ENCODE assay signal across 8 cellular contexts in the genomic region with DNA sequence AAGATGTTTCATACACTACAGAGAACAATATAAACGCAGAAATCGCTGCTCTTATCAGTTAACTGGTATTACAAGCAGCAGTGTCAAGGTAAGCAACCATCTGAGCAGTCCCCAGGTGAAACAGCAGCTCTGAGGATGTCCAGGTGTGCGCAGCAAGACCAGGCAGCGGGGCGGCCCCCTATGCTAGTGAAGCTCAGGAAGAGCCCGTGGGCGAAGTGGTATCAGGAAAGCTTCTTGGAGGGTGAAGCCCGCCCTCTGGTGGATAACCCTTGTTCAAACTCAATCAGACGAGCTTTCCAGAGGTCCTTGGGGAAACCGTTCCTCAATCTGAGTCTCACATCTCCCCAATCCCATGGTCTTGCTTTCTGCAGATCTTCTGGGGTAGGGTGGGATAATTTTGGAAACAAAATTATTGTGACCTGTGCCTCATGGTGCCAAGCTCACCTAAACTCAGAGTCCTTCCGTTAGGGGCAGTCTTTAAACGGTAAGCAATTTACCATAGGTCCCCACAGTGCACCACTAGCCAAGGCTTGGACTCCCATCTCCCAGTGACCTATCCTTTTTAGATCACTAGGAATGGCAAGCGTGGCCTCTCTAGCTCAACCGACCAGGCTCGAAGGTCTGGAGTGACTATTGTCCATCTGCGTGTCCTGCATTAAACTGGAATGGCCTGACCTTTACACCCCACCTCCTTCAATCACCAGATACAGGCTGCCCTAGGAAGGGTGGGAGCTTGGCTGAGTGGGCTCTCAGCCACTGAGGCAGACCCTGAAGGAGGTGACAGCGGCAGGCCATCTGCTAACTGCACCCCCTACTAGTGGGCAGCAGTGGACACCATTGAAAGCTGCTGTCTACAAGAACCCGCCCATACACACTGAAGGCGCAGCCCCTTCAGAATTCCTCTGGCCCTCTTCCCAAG. TPM values are rescaled to one million over a fixed set of nuclear protein-coding genes. Genes with fewer than 3 reads are reported as not detected.
DNase-seq lines count a peak whose midpoint lies in the region; ATAC-seq, FAIRE-seq and TF ChIP-seq lines count a peak whose summit lies in the region.

No MANE protein-coding gene starts in this region.

- TF ChIP-seq EP300 in transverse colon (IDR thresholded peaks at IDR 0.05; ENCODE audit: low read depth) = no peak

- in situ Hi-C loops in transverse colon (cut with MboI; ENCODE audit: low pct_ligation_motif_present in 1 of 4, low pct_unique_long_range_greater_than_20kb in 1 of 4, low sequenced_read_pairs in 3 of 4) = loop anchor here (5.0 to 25.0 kb wide), 4 partner anchors 38 to 108 kb away; partner anchors contain the start of gene SLC30A2 (in 2 of the 4)

- H3K36me3 ChIP-seq in SK-N-MC (ENCODE audit: insufficient read depth, low read length) (no peaks in the 10 kb centered on the region), pancreas (no peaks in the 10 kb centered on the region), transverse colon (no peaks in the 10 kb centered on the region)

- no peaks in the 10 kb centered on the region for H3K9me3 ChIP-seq in SK-N-MC (ENCODE audit: low read depth, low read length)
- no peaks in the 10 kb centered on the region for H3K9me3 ChIP-seq in pancreas
- no peaks in the 10 kb centered on the region for H3K9me3 ChIP-seq in transverse colon

- H3K9ac ChIP-seq in SK-N-MC (ENCODE audit: insufficient read length) = no peak overlapping the region

- H3K4me1 ChIP-seq in pancreas (no peaks in the 10 kb centered on the region), transverse colon (no peaks in the 10 kb centered on the region)

- DNase-seq in GM04504 (ENCODE audit: low read depth) (peak; percentile 54), NCI-H1048 (lab: John Stamatoyannopoulos, UW) (peak; percentile 74), SK-N-MC (ENCODE audit: low read depth, low spot score) (peak; percentile 35), globus pallidus (ENCODE audit: low spot score) (peak; percentile 86), pancreas (peak in 5 of 6 donors; percentile 73 to 85 (median 80)), transverse colon (peak; percentile 87)
- peak; percentile 75 for DNase-seq in activated gamma-delta T cell treated with anti-CD3 and anti-CD28 coated beads, Interleukin-2, amount 50 U/mL, for 16 hours (ENCODE audit: low read depth)

- H3K27me3 ChIP-seq in pancreas (no peaks in the 10 kb centered on the region), transverse colon (no peaks in the 10 kb centered on the region)

- no peak for TF ChIP-seq POLR2A in transverse colon (IDR thresholded peaks at IDR 0.05)

- peak; percentile 51 to 77 (median 70) for TF ChIP-seq CTCF in pancreas (IDR thresholded peaks at IDR 0.05)
- TF ChIP-seq CTCF in transverse colon (IDR thresholded peaks at IDR 0.05) = peak; percentile 77 to 87 (median 79)

- intact Hi-C loops in pancreas (cut with DNase I) (loop anchor here in 2 of 3 donors (5.0 to 10.0 kb wide), 3 partner anchors 38 to 113 kb away; no protein-coding TSS in a partner anchor), transverse colon (cut with DNase I; ENCODE audit: low total_unique reads) (loop anchor here (1.0 to 10.0 kb wide), 2 partner anchors 40 to 110 kb away; no protein-coding TSS in a partner anchor)

- H3K27ac ChIP-seq in SK-N-MC (no peak overlapping the region), pancreas (no peak overlapping the region), transverse colon (no peak overlapping the region)

- FAIRE-seq in pancreas (lab: Jason Lieb, UNC) = no peak

- ATAC-seq in pancreas = peak; percentile 96 to 100 (median 98)
- no peak for ATAC-seq in GM21576 (IDR thresholded peaks at IDR 0.05; ENCODE audit: unreplicated experiment)

- H3K4me3 ChIP-seq in SK-N-MC = no peak overlapping the region
- H3K4me3 ChIP-seq in pancreas = no peak overlapping the region
- H3K4me3 ChIP-seq in transverse colon = no peak overlapping the region

- 20 to 21% methylated on average over 19 of the region's 19 CpGs for WGBS in pancreas, 2 donors
- WGBS in transverse colon (ENCODE audit: low coverage in 1 of 2), 2 donors = 27 to 40% methylated on average over 2 to 18 of the region's 19 CpGs

RNA-seq across cellular contexts. Expression of gene FAM110D, which starts 13.6 kb away (rescaled TPM):
- total RNA-seq in pancreas (1 to 10 TPM in 4 of 6 donors, under 1 TPM in 2; 0.79 to 1.7 (median 1.1) TPM), transverse colon (1 to 10 TPM in 3 of 4 donors, under 1 TPM in 1; 0.82 to 9.4 (median 2.9) TPM)
- polyA plus RNA-seq in pancreas = 1 to 10 TPM; 2.6 to 3.5 TPM

RNA-seq across cellular contexts. Expression of gene C1orf232, which starts 23.5 kb away (rescaled TPM):
- total RNA-seq in pancreas (not detected), transverse colon (not detected)
- not detected for polyA plus RNA-seq in pancreas

RNA-seq across cellular contexts. Expression of gene ZNF593, which starts 24.4 kb away (rescaled TPM):
- 10 to 100 TPM; 18.4 to 36.7 (median 22.1) TPM for total RNA-seq in pancreas
- polyA plus RNA-seq in pancreas = 10 to 100 TPM; 69.9 to 80.7 TPM
- total RNA-seq in transverse colon = 10 to 100 TPM in 3 of 4 donors, not detected in 1; 18.7 to 27.2 (median 26.9) TPM

RNA-seq across cellular contexts. Expression of gene ZNF593OS, which starts 26.3 kb away (rescaled TPM):
- total RNA-seq in pancreas (not detected), transverse colon (not detected)
- under 1 TPM; 0.35 to 0.68 TPM for polyA plus RNA-seq in pancreas

RNA-seq across cellular contexts. Expression of gene CNKSR1, which starts 32.0 kb away (rescaled TPM):
- total RNA-seq in pancreas (10 to 100 TPM; 11.3 to 20.8 (median 14.9) TPM), transverse colon (100 to 1,000 TPM in 1 of 4 donors, 10 to 100 TPM in 3; 53.5 to 187 (median 74.4) TPM)
- 10 to 100 TPM; 46.8 to 48.5 TPM for polyA plus RNA-seq in pancreas

Comparison
In these comparisons a context has a peak if more than half of its experiments do, and no peak if none do; other contexts are left out.
1. DNase-seq: peak in every context shown above with its lines; median percentile 87 in transverse colon; 86 in globus pallidus; 80 in pancreas; 75 in activated gamma-delta T cell treated with anti-CD3 and anti-CD28 coated beads, Interleukin-2, amount 50 U/mL, for 16 hours; 74 in NCI-H1048; 54 in GM04504; 35 in SK-N-MC.